ENCODE assay signal across 8 cellular contexts in the genomic region with DNA sequence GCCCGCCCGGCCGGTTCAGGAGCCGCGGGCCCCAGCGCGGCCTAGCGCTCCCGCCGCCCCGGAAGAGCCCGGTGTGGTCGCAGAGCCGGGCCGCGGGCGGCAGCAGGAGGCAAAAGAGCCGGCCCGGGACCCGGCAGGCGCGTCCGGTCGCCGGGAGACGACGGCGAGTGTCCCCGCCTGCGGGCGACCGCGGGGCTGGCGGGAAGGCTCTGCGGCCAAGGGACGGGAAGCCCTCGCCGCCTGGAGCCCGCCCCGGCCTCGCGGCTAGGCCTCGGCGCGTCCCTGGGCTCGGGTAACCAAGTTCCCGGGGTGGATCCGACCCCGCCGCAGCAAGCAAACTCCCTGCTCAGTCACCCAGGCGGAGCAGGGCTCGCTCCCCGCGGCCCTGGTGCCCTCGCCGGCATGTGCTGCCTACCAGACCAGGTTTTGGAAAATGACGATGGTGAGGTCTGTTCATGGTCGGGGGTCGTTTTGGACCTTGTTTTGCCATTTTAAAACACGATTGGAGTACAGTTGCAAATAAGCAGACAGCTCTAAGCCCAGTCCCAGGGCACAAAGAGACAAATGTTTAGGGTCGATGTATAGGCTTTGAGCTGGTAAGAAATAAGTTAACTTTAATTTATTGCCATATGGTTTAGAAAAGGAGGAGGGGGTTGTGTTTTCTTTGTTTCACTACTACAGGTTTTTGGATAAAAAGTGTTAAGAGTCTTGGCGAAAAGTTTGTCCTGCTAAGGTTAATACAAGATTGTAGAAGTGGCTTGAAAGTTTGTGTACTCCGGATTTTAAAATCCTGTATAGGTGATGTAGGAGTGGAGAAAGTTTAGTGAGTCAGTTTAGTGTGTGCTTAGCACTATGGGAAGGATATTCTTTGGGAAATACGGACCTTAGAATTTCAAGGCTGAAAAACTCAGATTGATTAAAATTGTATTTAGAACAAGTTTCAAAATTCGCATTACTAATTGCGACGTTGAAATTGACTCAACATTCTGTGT. TPM values are rescaled to one million over a fixed set of nuclear protein-coding genes. Genes with fewer than 3 reads are reported as not detected.
DNase-seq lines count a peak whose midpoint lies in the region; ATAC-seq and TF ChIP-seq lines count a peak whose summit lies in the region.

No MANE protein-coding gene starts in this region.

- H3K36me3 Mint-ChIP-seq in natural killer cell treated with Interleukin-12 subunit alpha and Interleukin-12 subunit beta and Interleukin-15 and Interleukin-18, amount 100 ng/mL, for 72 hours, result peaks cover 20% of the 10 kb centered on the region

- TF ChIP-seq POLR2A in esophagus squamous epithelium (IDR thresholded peaks at IDR 0.05), result no peak

- no peaks in the 10 kb centered on the region for H3K27me3 ChIP-seq in esophagus squamous epithelium

- 4 to 8% methylated on average over 8 to 11 of the region's 67 CpGs for WGBS in esophagus squamous epithelium, 2 donors

- H3K4me3 ChIP-seq in esophagus squamous epithelium, result peak overlapping the region; percentile 90 to 96 (median 92)

- no peaks in the 10 kb centered on the region for H3K9me3 ChIP-seq in esophagus squamous epithelium

- TF ChIP-seq CTCF in esophagus squamous epithelium (IDR thresholded peaks at IDR 0.05), result no peak

- DNase-seq in DMS 273 (lab: John Stamatoyannopoulos, UW; ENCODE audit: unreplicated experiment) (peak; percentile 76), DMS 273 treated with DMSO at 0.1 percent for 48 hours (lab: John Stamatoyannopoulos, UW) (no peak), NCI-H2227 treated with DMSO at 0.1 percent for 48 hours (lab: John Stamatoyannopoulos, UW) (peak; percentile 12), activated T-cell treated with anti-CD3 and anti-CD28 coated beads for 48 hours (ENCODE audit: low read depth) (peak; percentile 60), esophagus squamous epithelium (lab: John Stamatoyannopoulos, UW) (no peak)
- peak; percentile 74 for DNase-seq in natural killer cell treated with Interleukin-12 subunit alpha and Interleukin-12 subunit beta and Interleukin-15 and Interleukin-18, amount 100 ng/mL, for 72 hours (ENCODE audit: low spot score)
- DNase-seq in stimulated activated naive CD4-positive, alpha-beta T cell treated with Interleukin-2 at 50 U/mL for 16 hours (lab: John Stamatoyannopoulos, UW), result peak; percentile 52

- H3K4me1 ChIP-seq in esophagus squamous epithelium, result peaks cover 13 to 71% (median 38%) of the 10 kb centered on the region in 3 donors

- H3K4me1 Mint-ChIP-seq in natural killer cell treated with Interleukin-12 subunit alpha and Interleukin-12 subunit beta and Interleukin-15 and Interleukin-18, amount 100 ng/mL, for 72 hours (ENCODE audit: low read depth in 2 of 2), result peaks cover 40 to 49% of the 10 kb centered on the region in 2 donors

- H3K27ac ChIP-seq in esophagus squamous epithelium, result peak overlapping the region; percentile 98 to 100 (median 99)

- intact Hi-C loops in esophagus squamous epithelium (cut with DNase I), result no loop called here

- peak overlapping the region; percentile 88 for H3K4me3 Mint-ChIP-seq in natural killer cell treated with Interleukin-12 subunit alpha and Interleukin-12 subunit beta and Interleukin-15 and Interleukin-18, amount 100 ng/mL, for 72 hours

- H3K27ac Mint-ChIP-seq in natural killer cell treated with Interleukin-12 subunit alpha and Interleukin-12 subunit beta and Interleukin-15 and Interleukin-18, amount 100 ng/mL, for 72 hours, result peak overlapping the region; percentile 77 to 93

- H3K27me3 Mint-ChIP-seq in natural killer cell treated with Interleukin-12 subunit alpha and Interleukin-12 subunit beta and Interleukin-15 and Interleukin-18, amount 100 ng/mL, for 72 hours, result no peaks in the 10 kb centered on the region

- no peaks in the 10 kb centered on the region for H3K9me3 Mint-ChIP-seq in natural killer cell treated with Interleukin-12 subunit alpha and Interleukin-12 subunit beta and Interleukin-15 and Interleukin-18, amount 100 ng/mL, for 72 hours

- peak; percentile 27 for ATAC-seq in HG02798 (IDR thresholded peaks at IDR 0.05; ENCODE audit: poor library complexity, unreplicated experiment)
- peak; percentile 56 for ATAC-seq in natural killer cell treated with Interleukin-12 subunit alpha and Interleukin-12 subunit beta and Interleukin-15 and Interleukin-18, amount 100 ng/mL, for 72 hours

- H3K36me3 ChIP-seq in esophagus squamous epithelium, result peaks cover 0 to under 1% (median 0%) of the 10 kb centered on the region in 3 donors

RNA-seq across cellular contexts. Expression of a gene that starts 1.1 kb away (rescaled TPM):
- total RNA-seq in esophagus squamous epithelium, result 10 to 100 TPM; 35.6 to 50.8 (median 44.5) TPM
- 100 to 1,000 TPM in 1 of 2 donors, 10 to 100 TPM in 1; 96.1 to 117 TPM for total RNA-seq in natural killer cell treated with Interleukin-12 subunit alpha and Interleukin-12 subunit beta and Interleukin-15 and Interleukin-18, amount 100 ng/mL, for 72 hours

Comparison
In these comparisons a context has a peak if more than half of its experiments do, and no peak if none do; other contexts are left out.
1. DNase-seq: peak in DMS 273 (single experiment), NCI-H2227 treated with DMSO at 0.1 percent for 48 hours (single experiment), activated T-cell treated with anti-CD3 and anti-CD28 coated beads for 48 hours (single experiment), natural killer cell treated with Interleukin-12 subunit alpha and Interleukin-12 subunit beta and Interleukin-15 and Interleukin-18, amount 100 ng/mL, for 72 hours (single experiment) and stimulated activated naive CD4-positive, alpha-beta T cell treated with Interleukin-2 at 50 U/mL for 16 hours (single experiment); none in DMS 273 treated with DMSO at 0.1 percent for 48 hours (single experiment) and esophagus squamous epithelium (single experiment).